Comparison of ENCODE assay signal across 21 cellular contexts in the genomic region with DNA sequence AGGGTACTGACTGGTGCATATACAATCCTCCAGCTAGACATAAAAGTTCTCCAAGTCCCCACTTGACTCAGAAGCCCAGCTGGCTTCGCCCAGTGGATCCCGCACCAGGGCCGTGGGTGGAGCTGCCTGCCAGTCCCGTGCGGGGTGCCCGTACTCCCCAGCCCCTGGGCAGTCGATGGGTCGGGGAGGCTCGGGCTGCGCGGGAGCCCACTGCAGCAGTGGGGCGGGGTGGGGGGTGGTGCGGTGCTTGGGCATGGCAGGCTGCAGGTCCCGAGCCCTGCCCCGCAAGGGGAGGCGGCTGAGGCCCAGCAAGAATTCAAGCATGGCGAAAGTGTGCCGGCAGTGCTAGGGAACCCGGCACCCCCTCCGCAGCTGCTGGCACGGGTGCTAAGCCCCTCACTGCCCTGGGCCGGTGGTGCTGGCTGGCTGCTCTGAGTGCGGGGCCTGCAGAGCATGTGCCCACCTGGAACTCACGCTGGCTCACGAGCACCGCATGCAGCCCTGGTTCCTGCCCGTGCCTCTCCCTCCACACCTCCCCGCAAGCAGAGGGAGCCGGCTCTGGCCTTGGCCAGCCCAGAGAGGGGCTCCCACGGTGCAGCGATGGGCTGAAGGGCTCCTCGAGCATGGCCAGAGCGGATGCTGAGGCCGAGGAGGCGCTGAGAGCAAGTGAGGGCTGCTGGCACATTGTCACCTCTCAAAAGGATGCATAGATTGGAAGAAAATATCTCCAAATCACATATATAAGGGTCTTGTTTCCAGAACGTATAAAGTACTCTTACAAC.
"Had no signal": no experiment of that assay in that cellular context is flagged by ENCODE, and none has a peak within 500 bp of the region (broad histone marks: within the 10 kb centered on the region; RNA-seq: fewer than 3 reads in every experiment).

No MANE protein-coding gene starts in this region.

- H3K9me3 ChIP-seq: SJSA1 had no signal

- DNase-seq: KBM-7, NCI-H1092, NCI-H1105 treated with DMSO at 0.1 percent for 48 hours, NCI-H1417 treated with DMSO at 0.1 percent for 48 hours, NCI-H146, NCI-H1694 treated with DMSO at 0.1 percent for 48 hours, NCI-H1930, NCI-H2081, NCI-H2107, NCI-H2227 treated with DMSO at 0.1 percent for 48 hours, NCI-H524, NCI-H526 treated with DMSO at 0.1 percent for 48 hours, NCI-H748 treated with DMSO at 0.1 percent for 48 hours, Right ventricle myocardium superior, RPMI8226, SIG-M5 had no signal

- H3K27ac ChIP-seq: HL-60, SJSA1, SK-N-MC had no signal

- H3K4me1 ChIP-seq: SJSA1 had no signal

- H3K36me3 ChIP-seq: SJSA1 had no signal

- FAIRE-seq: HTR-8/SVneo, RCC 7860 had no signal

- H3K27me3 ChIP-seq: SJSA1 had no signal

- H3K4me3 ChIP-seq: SJSA1, SK-N-MC had no signal
